17 cellular contexts compared by ENCODE assay signal in genomic region chr15:70320077-70320830, GRCh38.
DNase-seq lines count a peak whose midpoint lies in the region; ATAC-seq, FAIRE-seq and TF ChIP-seq lines count a peak whose summit lies in the region.
"Had no signal": no experiment of that assay in that cellular context is flagged by ENCODE, and none has a peak within 500 bp of the region (broad histone marks: within the 10 kb centered on the region; RNA-seq: fewer than 3 reads in every experiment).

No MANE protein-coding gene starts in this region.

- POLR2A ChIA-PET in GM12878 (lab: Charles Lee): no interaction called here

- H3K9me2 ChIP-seq in DOHH2 (replicated peaks; ENCODE audit: control insufficient read depth, low read length): no peaks in the 10 kb centered on the region

- peaks cover 70% of the 10 kb centered on the region for H3K4me1 ChIP-seq in DOHH2 (ENCODE audit: control insufficient read depth, low read length)
- peaks cover 44% of the 10 kb centered on the region for H3K4me1 ChIP-seq in GM12878 (ENCODE audit: control insufficient read depth, insufficient read depth, low read length)
- peaks cover 55% of the 10 kb centered on the region for H3K4me1 ChIP-seq in rectal smooth muscle tissue (ENCODE audit: control insufficient read depth, insufficient read depth, low read length)

- ATAC-seq in GM12878: peak; percentile 55
- ATAC-seq: activated CD4-positive, alpha-beta T cell treated with anti-CD3 and anti-CD28 coated beads for 36 hours had no signal

- H3K27ac ChIP-seq in DOHH2 (ENCODE audit: low read depth, low read length): peak overlapping the region; percentile 98
- H3K27ac ChIP-seq in GM12878 (ENCODE audit: control insufficient read depth, insufficient read depth): peak overlapping the region; percentile 48
- peak overlapping the region; percentile 82 for H3K27ac ChIP-seq in rectal smooth muscle tissue (ENCODE audit: low read depth, low read length)

- intact Hi-C loops in GM12878 (cut with micrococcal nuclease; ENCODE audit: unreplicated experiment): no loop called here

- in situ Hi-C loops in GM12878 (cut with MboI): no loop called here

- H4K20me1 ChIP-seq in DOHH2 (ENCODE audit: control insufficient read depth, insufficient read depth, low read depth, low read length): no peaks in the 10 kb centered on the region
- no peaks in the 10 kb centered on the region for H4K20me1 ChIP-seq in GM12878 (ENCODE audit: control insufficient read depth, insufficient read depth)

- H3K27me3 ChIP-seq in DOHH2 (ENCODE audit: control insufficient read depth, low read length) (no peaks in the 10 kb centered on the region), GM12878 (replicated peaks in 1 of 2; ENCODE audit: control insufficient read depth in 2 of 2, insufficient read depth in 2 of 2, low read length in 1 of 2) (no peaks in the 10 kb centered on the region), rectal smooth muscle tissue (ENCODE audit: control insufficient read depth, insufficient read depth, low read length) (no peaks in the 10 kb centered on the region)
- H3K27me3 ChIP-seq: esophagus muscularis mucosa had no signal

- no peak for TF ChIP-seq CTCF in DOHH2 (IDR thresholded peaks at IDR 0.05; ENCODE audit: low read depth, low read length, poor library complexity, severe bottlenecking)
- no peak for TF ChIP-seq CTCF in NB4 (IDR thresholded peaks at IDR 0.05; ENCODE audit: low read depth, low read length)
- no peak for TF ChIP-seq CTCF in GM12878 (IDR thresholded peaks at IDR 0.05 in 2 of 3, conservative IDR thresholded peaks at IDR 0.05 in 1 of 3; ENCODE audit: control insufficient read depth in 2 of 3, extremely low read depth in 1 of 3, insufficient read depth in 1 of 3, low read depth in 3 of 3, low read length in 3 of 3)

- no peaks in the 10 kb centered on the region for H3K36me3 ChIP-seq in DOHH2 (ENCODE audit: control insufficient read depth, low read length)
- no peaks in the 10 kb centered on the region for H3K36me3 ChIP-seq in GM12878 (ENCODE audit: control insufficient read depth in 2 of 2, insufficient read depth in 2 of 2, low read length in 1 of 2)
- H3K36me3 ChIP-seq in rectal smooth muscle tissue (ENCODE audit: control insufficient read depth, insufficient read depth, low read length): no peaks in the 10 kb centered on the region
- H3K36me3 ChIP-seq: esophagus muscularis mucosa had no signal

- RAD21 ChIA-PET in GM12878 (lab: Charles Lee; ENCODE audit: unreplicated experiment): interaction anchor here (2.1 kb wide), 1 partner anchor 20 kb away, joined by 10 read pairs; no protein-coding TSS in a partner anchor

- peak overlapping the region; percentile 70 for H3K4me3 ChIP-seq in DOHH2 (ENCODE audit: low read length)
- no peak overlapping the region for H3K4me3 ChIP-seq in NB4 (ENCODE audit: low read depth, low read length)
- peak overlapping the region; percentile 45; the same call in 1 of the 2 replicates for H3K4me3 ChIP-seq in GM12878
- no peak overlapping the region for H3K4me3 ChIP-seq in rectal smooth muscle tissue (ENCODE audit: low read length)
- H3K4me3 ChIP-seq: esophagus muscularis mucosa, lung had no signal

- BruUV-seq in GM12878 (replicated peaks; lab: Mats Ljungman, UMichigan): no TSS peak

- no peak for TF ChIP-seq EP300 in GM12878 (IDR thresholded peaks at IDR 0.05; ENCODE audit: borderline replicate concordance in 1 of 2, control insufficient read depth in 1 of 2, low read depth in 2 of 2, low read length in 2 of 2)

- 21% methylated on average over 5 of the region's 5 CpGs for WGBS in GM12878 (ENCODE audit: insufficient coverage, insufficient replicate concordance, low lambda C conversion rate, missing lambda C conversion rate)

- SMC1A ChIA-PET in GM12878 (lab: Charles Lee; ENCODE audit: uncharacterized antibody, unreplicated experiment): interaction anchor here (1.2 to 1.5 kb wide), 2 partner anchors 20 kb away, joined by 3 read pairs; no protein-coding TSS in a partner anchor

- H3F3A ChIP-seq in DOHH2 (ENCODE audit: control insufficient read depth, insufficient read depth): peaks cover 28% of the 10 kb centered on the region

- TF ChIP-seq RAD21 in GM12878 (IDR thresholded peaks at IDR 0.05; ENCODE audit: insufficient read depth, low read depth, low read length): no peak

- peak; percentile 47 for FAIRE-seq in GM12878 (lab: Jason Lieb, UNC)

- CTCF ChIA-PET in GM12878 (lab: Yijun Ruan, JAX): no interaction called here

- H3K9ac ChIP-seq in GM12878 (ENCODE audit: control insufficient read depth, insufficient read depth, low read length) (peak overlapping the region; percentile 23), rectal smooth muscle tissue (ENCODE audit: low read length) (no peak overlapping the region)

- DNase-seq in NB4 (ENCODE audit: low read depth) (peak; percentile 56), GM12878 (ENCODE audit: low read depth, low spot score) (no peak), HCEC 1CT (no peak), NCI-H1930 (lab: John Stamatoyannopoulos, UW) (no peak), NCI-H524 (lab: John Stamatoyannopoulos, UW) (no peak)
- DNase-seq in activated CD4-positive, CD25-positive, alpha-beta regulatory T cell (lab: John Stamatoyannopoulos, UW): no peak
- DNase-seq: activated CD4-positive, alpha-beta T cell treated with anti-CD3 and anti-CD28 coated beads for 36 hours; activated T-cell treated with anti-CD3 and anti-CD28 coated beads, Interleukin-2, amount 50 U/mL, for 24 hours; amniotic stem cell; cortex of kidney; NCI-H1694 treated with DMSO at 0.1 percent for 48 hours; occipital lobe; SW 1271 had no signal

- H3K79me2 ChIP-seq in DOHH2 (ENCODE audit: control insufficient read depth, low read length) (no peaks in the 10 kb centered on the region), GM12878 (ENCODE audit: control insufficient read depth, insufficient read depth, low read length) (no peaks in the 10 kb centered on the region)

- H2AFZ ChIP-seq in GM12878 (ENCODE audit: control insufficient read depth, low read depth, low read length): no peak overlapping the region

- TF ChIP-seq POLR2A in NB4 (IDR thresholded peaks at IDR 0.05; ENCODE audit: extremely low read depth, insufficient read length) (no peak), GM12878 (IDR thresholded peaks at IDR 0.05; ENCODE audit: low read depth, low read length) (no peak)

- H3K9me3 ChIP-seq in DOHH2 (ENCODE audit: control insufficient read depth, insufficient read depth, low read length) (no peaks in the 10 kb centered on the region), GM12878 (replicated peaks; ENCODE audit: control insufficient read depth, insufficient read depth, low read length) (no peaks in the 10 kb centered on the region)
- H3K9me3 ChIP-seq: esophagus muscularis mucosa had no signal

- H3K4me2 ChIP-seq in DOHH2 (ENCODE audit: low read length): peak overlapping the region; percentile 94
- peak overlapping the region; percentile 85 for H3K4me2 ChIP-seq in GM12878 (ENCODE audit: control insufficient read depth, insufficient read depth)

TF ChIP-seq in GM12878, 131 proteins besides CTCF, POLR2A, EP300 and RAD21 (continues in another document):
- TF ChIP-seq NR2F1 (conservative IDR thresholded peaks at IDR 0.05) (0 out of 2 replicates have a peak, but pooled peaks have one; percentile 11), IKZF1 (conservative IDR thresholded peaks at IDR 0.05) (0 out of 2 replicates have a peak, but pooled peaks have one; percentile 27), E4F1 (IDR thresholded peaks at IDR 0.05; ENCODE audit: borderline replicate concordance, partially characterized antibody) (no peak), RELA (IDR thresholded peaks at IDR 0.05; ENCODE audit: borderline replicate concordance, partially characterized antibody) (no peak), SPI1 (IDR thresholded peaks at IDR 0.05; ENCODE audit: borderline replicate concordance, insufficient read depth, low read depth, low read length) (0 out of 2 replicates have a peak, but pooled peaks have one; percentile 10), TCF3 (IDR thresholded peaks at IDR 0.05; ENCODE audit: borderline replicate concordance, insufficient read depth, low read depth, low read length) (no peak), FOXM1 (IDR thresholded peaks at IDR 0.05; ENCODE audit: low read depth, low read length) (no peak), EZH2 (IDR thresholded peaks at IDR 0.05; ENCODE audit: borderline replicate concordance, control insufficient read depth, low read depth, low read length) (no peak), SMAD1 (IDR thresholded peaks at IDR 0.05; ENCODE audit: low read depth, partially characterized antibody) (no peak), TAF1 (IDR thresholded peaks at IDR 0.05; ENCODE audit: borderline replicate concordance, low read depth, low read length) (no peak), LARP7 (IDR thresholded peaks at IDR 0.05) (no peak), SUPT20H (IDR thresholded peaks at IDR 0.05; ENCODE audit: borderline replicate concordance, control insufficient read depth, low read depth, low read length) (no peak)

Comparison
In these comparisons a context has a peak if more than half of its experiments do, and no peak if none do; other contexts are left out.
1. H3K27ac ChIP-seq: peak in every context shown above with its lines; median percentile 98 in DOHH2; 82 in rectal smooth muscle tissue; 48 in GM12878.
2. H3K4me3 ChIP-seq: peak in DOHH2 (single experiment) and GM12878 (single experiment); none in NB4 (single experiment) and rectal smooth muscle tissue (single experiment).